In the genomic region with DNA sequence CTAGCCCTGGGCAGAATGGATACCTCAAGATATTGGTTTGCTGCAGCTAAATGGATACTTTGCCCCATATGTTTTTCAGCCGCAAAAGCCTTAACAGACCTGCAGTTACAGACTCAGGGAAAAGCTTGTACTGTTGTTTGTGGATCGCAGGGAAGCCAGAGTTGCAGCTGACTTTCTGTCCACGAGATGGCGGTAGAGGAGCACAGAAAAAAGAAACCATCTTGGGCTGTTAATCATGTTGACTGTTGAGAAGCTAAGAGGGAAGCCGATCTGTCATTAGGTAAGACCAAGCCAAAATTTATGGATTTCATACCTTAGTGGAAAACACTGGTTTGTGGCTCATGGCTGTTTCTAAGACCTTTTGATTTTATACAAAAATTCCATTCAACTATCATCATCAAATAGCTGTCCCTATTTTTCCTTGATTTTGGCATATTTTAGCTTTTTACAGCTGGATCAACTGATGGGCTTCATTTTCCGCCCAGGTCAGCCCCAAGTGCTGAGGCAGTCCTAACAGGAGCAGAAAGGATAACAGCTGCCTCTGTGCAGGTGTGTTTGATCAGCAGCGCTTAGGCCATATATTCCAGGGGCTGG, we compare ENCODE assay signal across 8 cellular contexts.
DNase-seq lines count a peak whose midpoint lies in the region; ATAC-seq and TF ChIP-seq lines count a peak whose summit lies in the region.

No MANE protein-coding gene starts in this region.

- H3K4me1 Mint-ChIP-seq in Calu3 (ENCODE audit: low read depth, unreplicated experiment) (peaks cover 26% of the 10 kb centered on the region), neural crest cell (no peaks in the 10 kb centered on the region)

- H3K4me1 ChIP-seq in PC-9 (replicated peaks; ENCODE audit: insufficient read depth) (no peaks in the 10 kb centered on the region), stomach (peaks cover 0 to 18% (median 8%) of the 10 kb centered on the region in 4 donors)

- H3K27me3 ChIP-seq in PC-9 (ENCODE audit: insufficient read depth, low read depth) (no peaks in the 10 kb centered on the region), stomach (no peaks in the 10 kb centered on the region)

- H3F3A ChIP-seq in PC-9 (ENCODE audit: insufficient read depth, low read depth), result no peaks in the 10 kb centered on the region

- no peak overlapping the region for H2AFZ ChIP-seq in PC-9

- no peaks in the 10 kb centered on the region for H3K36me3 ChIP-seq in PC-9 (ENCODE audit: low read depth)
- H3K36me3 ChIP-seq in stomach, result no peaks in the 10 kb centered on the region

- no TSS peak for BruUV-seq in Calu3 (replicated peaks; lab: Mats Ljungman, UMichigan)
- BruUV-seq in PC-9 (replicated peaks; lab: Mats Ljungman, UMichigan), result no TSS peak

- TF ChIP-seq CTCF in Calu3 (IDR thresholded peaks at IDR 0.05; ENCODE audit: unreplicated experiment) (peak; percentile 70), PC-9 (conservative IDR thresholded peaks at IDR 0.05) (peak; percentile 100), neural crest cell (conservative IDR thresholded peaks at IDR 0.05) (peak; percentile 97), stomach (IDR thresholded peaks at IDR 0.05) (peak in 6 of 7 experiments; percentile 54 to 96 (median 90))

- CTCF ChIA-PET in Calu3 (lab: Charles Lee) (interaction anchor here (0.7 to 2.7 kb wide), 17 partner anchors 8 to 552 kb away, joined by 3 to 75 read pairs (median 4); a partner anchor contains a TSS), PC-9 (lab: Charles Lee) (interaction anchor here (0.6 to 2.3 kb wide), 17 partner anchors 10 to 960 kb away, joined by 3 to 103 read pairs (median 4); no protein-coding TSS in a partner anchor)

- POLR2A ChIA-PET in PC-9 (lab: Charles Lee; ENCODE audit: unreplicated experiment), result interaction anchor here (0.7 kb wide), 1 partner anchor 307 kb away, joined by 3 read pairs; no protein-coding TSS in a partner anchor

- no peaks in the 10 kb centered on the region for H3K9me3 Mint-ChIP-seq in Calu3 (ENCODE audit: low read depth, unreplicated experiment)
- no peaks in the 10 kb centered on the region for H3K9me3 Mint-ChIP-seq in neural crest cell

- H3K27ac ChIP-seq in PC-9, result no peak overlapping the region
- H3K27ac ChIP-seq in stomach, result no peak overlapping the region

- TF ChIP-seq EP300 in stomach (IDR thresholded peaks at IDR 0.05), result no peak

- H3K27me3 Mint-ChIP-seq in Calu3 (ENCODE audit: unreplicated experiment) (no peaks in the 10 kb centered on the region), neural crest cell (ENCODE audit: low read depth) (peaks cover 12% of the 10 kb centered on the region)

- no peaks in the 10 kb centered on the region for H4K20me1 ChIP-seq in PC-9 (ENCODE audit: insufficient read depth)

- no peaks in the 10 kb centered on the region for H3K9me2 ChIP-seq in PC-9 (ENCODE audit: insufficient read depth)

- H3K4me3 ChIP-seq in PC-9, result no peak overlapping the region
- H3K4me3 ChIP-seq in stomach, result no peak overlapping the region

- intact Hi-C loops in Calu3 (cut with micrococcal nuclease; ENCODE audit: unreplicated experiment) (loop anchor here (1.0 to 5.0 kb wide), 3 partner anchors 300 to 657 kb away; a partner anchor contains a TSS), PC-9 (cut with micrococcal nuclease; ENCODE audit: unreplicated experiment) (loop anchor here (1.0 to 10.0 kb wide), 3 partner anchors 307 to 516 kb away; no protein-coding TSS in a partner anchor), stomach (cut with DNase I; ENCODE audit: low total_unique reads) (loop anchor here (5.0 kb wide), 1 partner anchor 417 kb away; no protein-coding TSS in a partner anchor)

- H3K79me2 ChIP-seq in PC-9 (ENCODE audit: low read depth), result no peaks in the 10 kb centered on the region

- no peak overlapping the region for H3K4me3 Mint-ChIP-seq in Calu3 (ENCODE audit: low read depth, unreplicated experiment)
- H3K4me3 Mint-ChIP-seq in neural crest cell, result no peak overlapping the region

- H3K9me3 ChIP-seq in PC-9 (ENCODE audit: insufficient read depth, low read depth) (no peaks in the 10 kb centered on the region), stomach (no peaks in the 10 kb centered on the region)

- no peak overlapping the region for H3K27ac Mint-ChIP-seq in Calu3 (ENCODE audit: unreplicated experiment)
- H3K27ac Mint-ChIP-seq in neural crest cell (ENCODE audit: unreplicated experiment), result no peak overlapping the region

- H3K4me2 ChIP-seq in PC-9, result no peak overlapping the region; the same call in 1 of the 2 replicates

- no peaks in the 10 kb centered on the region for H3K36me3 Mint-ChIP-seq in Calu3 (ENCODE audit: insufficient read depth, unreplicated experiment)
- H3K36me3 Mint-ChIP-seq in neural crest cell (ENCODE audit: low read depth), result no peaks in the 10 kb centered on the region

- WGBS in stomach, 5 donors, result 22 to 25% (median 24%) methylated on average over 7 of the region's 7 CpGs

- peak; percentile 40 for ATAC-seq in GM21390 (IDR thresholded peaks at IDR 0.05; ENCODE audit: unreplicated experiment)

- no peak for TF ChIP-seq POLR2A in stomach (IDR thresholded peaks at IDR 0.05)

- DNase-seq in Calu3, result peak; percentile 77
- DNase-seq in KG1 (lab: John Stamatoyannopoulos, UW), result peak; percentile 73
- DNase-seq in PC-9, result peak; percentile 77 to 87
- DNase-seq in activated T-cell treated with anti-CD3 and anti-CD28 coated beads for 48 hours (ENCODE audit: low read depth), result peak; percentile 66
- peak; percentile 88 for DNase-seq in fibroblast of peridontal ligament (ENCODE audit: extremely low read depth)
- DNase-seq in neural crest cell (ENCODE audit: low read depth, low spot score), result peak; percentile 79
- peak; percentile 80 for DNase-seq in stomach
